8 cellular contexts compared by ENCODE assay signal in the genomic region with DNA sequence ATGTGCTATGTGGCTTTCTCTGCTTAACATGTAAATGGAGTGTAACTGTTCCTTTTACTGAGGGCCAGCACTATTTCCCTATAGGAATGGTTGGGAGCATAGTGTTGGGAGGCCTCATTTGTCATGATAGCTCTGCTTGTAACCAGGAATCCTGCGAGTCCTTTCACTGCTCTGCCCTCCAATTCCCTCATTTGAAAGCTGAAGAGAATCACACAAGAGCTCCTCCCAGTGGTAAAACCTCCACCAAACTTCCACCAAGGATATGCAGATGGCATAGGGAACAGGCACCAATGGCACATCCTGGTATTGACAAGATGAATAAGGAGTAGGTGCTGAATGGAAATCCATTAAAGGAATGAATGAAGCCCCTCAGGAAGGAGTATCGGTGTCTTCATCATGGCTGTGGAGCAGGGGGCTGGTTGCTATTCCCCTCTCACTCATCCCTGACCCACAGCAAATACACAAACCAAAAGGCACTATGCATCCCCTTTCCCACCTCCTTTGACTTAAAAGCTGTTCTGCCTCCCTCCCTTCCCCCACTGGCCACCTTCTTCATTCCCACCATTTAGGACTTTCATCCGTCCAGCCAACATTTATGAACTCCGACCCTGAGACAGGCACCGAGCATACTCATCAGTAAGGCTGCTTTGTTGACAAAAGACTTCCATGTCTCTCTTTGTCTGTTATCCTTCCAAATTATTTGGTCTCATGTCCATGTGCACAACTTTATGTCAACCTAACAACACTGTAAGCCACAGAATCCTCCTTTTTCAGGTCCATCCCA.
A peak's percentile ranks its signal among the peaks of the same experiment; 100 is the strongest.
DNase-seq lines count a peak whose midpoint lies in the region; TF ChIP-seq lines count a peak whose summit lies in the region.

No MANE protein-coding gene starts in this region.

- H3K4me3 Mint-ChIP-seq in Calu3 (ENCODE audit: low read depth, unreplicated experiment): no peak overlapping the region

- no peaks in the 10 kb centered on the region for H3K27me3 Mint-ChIP-seq in Calu3 (ENCODE audit: unreplicated experiment)

- peak overlapping the region; percentile 21 for H3K27ac ChIP-seq in muscle layer of colon (ENCODE audit: low read depth, low read length)

- no peaks in the 10 kb centered on the region for H3K9me3 Mint-ChIP-seq in Calu3 (ENCODE audit: low read depth, unreplicated experiment)

- intact Hi-C loops in Calu3 (cut with micrococcal nuclease; ENCODE audit: unreplicated experiment): no loop called here

- DNase-seq in Calu3: peak; percentile 20
- DNase-seq in M059J (ENCODE audit: low read depth): peak; percentile 9
- peak; percentile 58 for DNase-seq in dermis blood vessel endothelial cell
- no peak for DNase-seq in DMS79 (lab: John Stamatoyannopoulos, UW)
- no peak for DNase-seq in NCI-H226
- DNase-seq in COLO668 (lab: John Stamatoyannopoulos, UW; ENCODE audit: unreplicated experiment): no peak
- no peak for DNase-seq in AG08396 (ENCODE audit: low spot score)

- H3K9me3 ChIP-seq in muscle layer of colon (ENCODE audit: low read length): no peaks in the 10 kb centered on the region

- TF ChIP-seq CTCF in Calu3 (IDR thresholded peaks at IDR 0.05; ENCODE audit: unreplicated experiment): no peak

- no peak overlapping the region for H3K9ac ChIP-seq in muscle layer of colon (ENCODE audit: low read length)

- no peaks in the 10 kb centered on the region for H3K27me3 ChIP-seq in muscle layer of colon (ENCODE audit: control insufficient read depth in 1 of 2, insufficient read depth in 2 of 2, low read length in 2 of 2)

- CTCF ChIA-PET in Calu3 (lab: Charles Lee): interaction anchor here (0.6 to 2.0 kb wide), 5 partner anchors 11 to 472 kb away, joined by 3 to 11 read pairs (median 5); no protein-coding TSS in a partner anchor

- no TSS peak for BruUV-seq in Calu3 (replicated peaks; lab: Mats Ljungman, UMichigan)

- H3K36me3 Mint-ChIP-seq in Calu3 (ENCODE audit: insufficient read depth, unreplicated experiment): peaks cover 6% of the 10 kb centered on the region

- H3K27ac Mint-ChIP-seq in Calu3 (ENCODE audit: unreplicated experiment): no peak overlapping the region

- no peak overlapping the region for H3K4me3 ChIP-seq in muscle layer of colon (ENCODE audit: low read depth in 1 of 2, low read length in 2 of 2)

- H3K4me1 Mint-ChIP-seq in Calu3 (ENCODE audit: low read depth, unreplicated experiment): peaks cover 53% of the 10 kb centered on the region

- no peaks in the 10 kb centered on the region for H3K36me3 ChIP-seq in muscle layer of colon (ENCODE audit: insufficient read depth, low read length)

- H3K4me1 ChIP-seq in muscle layer of colon (ENCODE audit: insufficient read depth, low read length): peaks cover 36% of the 10 kb centered on the region

Comparison
In these comparisons a context has a peak if more than half of its experiments do, and no peak if none do; other contexts are left out.
1. DNase-seq: peak in Calu3 (single experiment), M059J (single experiment) and dermis blood vessel endothelial cell (single experiment); none in DMS79 (single experiment), NCI-H226 (single experiment), COLO668 (single experiment) and AG08396 (single experiment).